ENCODE assay signal across 14 cellular contexts in the genomic region with DNA sequence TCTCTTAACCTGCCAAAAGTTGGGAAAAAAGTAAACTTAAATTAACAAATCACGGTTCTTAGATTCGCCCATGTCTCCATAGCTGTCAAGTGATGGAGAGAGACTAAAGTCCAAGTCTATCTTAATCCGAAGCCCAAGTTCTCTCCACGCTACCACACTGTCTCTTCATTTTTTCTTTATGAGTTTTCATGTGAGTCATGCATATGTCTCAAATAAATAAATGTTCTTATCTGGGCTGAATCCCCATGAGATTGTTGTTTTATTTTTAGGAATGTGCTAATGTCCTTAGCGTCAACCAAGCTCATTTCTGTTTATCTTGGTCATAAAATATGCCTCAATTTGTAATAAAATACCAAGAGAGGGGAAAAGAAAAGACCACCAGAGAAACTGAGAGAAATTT.
A peak's percentile ranks its signal among the peaks of the same experiment; 100 is the strongest.
DNase-seq lines count a peak whose midpoint lies in the region; ATAC-seq and TF ChIP-seq lines count a peak whose summit lies in the region.
"Had no signal": no experiment of that assay in that cellular context is flagged by ENCODE, and none has a peak within 500 bp of the region (broad histone marks: within the 10 kb centered on the region; RNA-seq: fewer than 3 reads in every experiment).

No MANE protein-coding gene starts in this region.

- H3K4me3 ChIP-seq in HEK293 (ENCODE audit: low read depth, low read length) = no peak overlapping the region
- H3K4me3 ChIP-seq in astrocyte of the cerebellum (ENCODE audit: low read depth, low read length) = no peak overlapping the region
- H3K4me3 ChIP-seq: lower lobe of right lung, neural progenitor cell, SK-N-MC had no signal

- no peak for ATAC-seq in GM21786 (IDR thresholded peaks at IDR 0.05; ENCODE audit: unreplicated experiment)
- ATAC-seq: activated CD8-positive, alpha-beta T cell treated with anti-CD3 and anti-CD28 coated beads for 36 hours; lower lobe of right lung had no signal

- peak; percentile 38 for DNase-seq in A172 (ENCODE audit: low spot score)
- DNase-seq in astrocyte of the cerebellum (ENCODE audit: low read depth) = peak; percentile 26
- DNase-seq in iris pigment epithelial cell (ENCODE audit: low read depth) = peak; percentile 80
- no peak for DNase-seq in NOMO-1 treated with DMSO at 0.1 percent for 48 hours (lab: John Stamatoyannopoulos, UW; ENCODE audit: unreplicated experiment)
- no peak for DNase-seq in OCI-M2 (lab: John Stamatoyannopoulos, UW; ENCODE audit: unreplicated experiment)
- DNase-seq in dermis blood vessel endothelial cell = no peak
- DNase-seq: activated CD8-positive, alpha-beta T cell treated with anti-CD3 and anti-CD28 coated beads for 36 hours; activated effector memory CD4-positive, alpha-beta T cell treated with Interleukin-2 at 50 U/mL for 16 hours; lower lobe of right lung; NCI-H2029 treated with DMSO at 0.1 percent for 48 hours had no signal

- H3K4me1 ChIP-seq in HEK293 (ENCODE audit: control insufficient read depth, insufficient read depth, low read length) = peaks cover 3% of the 10 kb centered on the region; the same call in 1 of the 2 replicates
- H3K4me1 ChIP-seq: lower lobe of right lung, neural progenitor cell had no signal

- POLR2A ChIA-PET in HEK293 (lab: Yijun Ruan, JAX) = no interaction called here

- in situ Hi-C loops in astrocyte of the cerebellum (cut with HindIII; ENCODE audit: low sequenced_read_pairs) = no loop called here

- H3K9me3 ChIP-seq in HEK293 (ENCODE audit: control insufficient read depth, insufficient read depth, low read depth, low read length) = no peaks in the 10 kb centered on the region
- H3K9me3 ChIP-seq: lower lobe of right lung had no signal

- TF ChIP-seq CTCF in HEK293 (tag by site-specific recombination; IDR thresholded peaks at IDR 0.05) (no peak), astrocyte of the cerebellum (IDR thresholded peaks at IDR 0.05; ENCODE audit: low read depth, low read length, missing control alignments) (no peak)

- H3K36me3 ChIP-seq in HEK293 (ENCODE audit: control insufficient read depth in 2 of 2, insufficient read depth in 1 of 2, low read length in 2 of 2) = no peaks in the 10 kb centered on the region
- H3K36me3 ChIP-seq: lower lobe of right lung, neural progenitor cell had no signal

- CTCF ChIA-PET in HEK293 (lab: Yijun Ruan, JAX) = no interaction called here

- no peak overlapping the region for H3K27ac ChIP-seq in HEK293 (ENCODE audit: extremely low read depth, low read depth, low read length)
- H3K27ac ChIP-seq: lower lobe of right lung, neural progenitor cell, SK-N-MC had no signal

TF ChIP-seq in HEK293, 187 proteins besides CTCF, POLR2A, EP300 and RAD21:
- no peak for TF ChIP-seq ZNF2 (tag by site-specific recombination; IDR thresholded peaks at IDR 0.05)
- no peak for TF ChIP-seq ZNF239 (tag by site-specific recombination; IDR thresholded peaks at IDR 0.05)
- TF ChIP-seq, protein P1, sequence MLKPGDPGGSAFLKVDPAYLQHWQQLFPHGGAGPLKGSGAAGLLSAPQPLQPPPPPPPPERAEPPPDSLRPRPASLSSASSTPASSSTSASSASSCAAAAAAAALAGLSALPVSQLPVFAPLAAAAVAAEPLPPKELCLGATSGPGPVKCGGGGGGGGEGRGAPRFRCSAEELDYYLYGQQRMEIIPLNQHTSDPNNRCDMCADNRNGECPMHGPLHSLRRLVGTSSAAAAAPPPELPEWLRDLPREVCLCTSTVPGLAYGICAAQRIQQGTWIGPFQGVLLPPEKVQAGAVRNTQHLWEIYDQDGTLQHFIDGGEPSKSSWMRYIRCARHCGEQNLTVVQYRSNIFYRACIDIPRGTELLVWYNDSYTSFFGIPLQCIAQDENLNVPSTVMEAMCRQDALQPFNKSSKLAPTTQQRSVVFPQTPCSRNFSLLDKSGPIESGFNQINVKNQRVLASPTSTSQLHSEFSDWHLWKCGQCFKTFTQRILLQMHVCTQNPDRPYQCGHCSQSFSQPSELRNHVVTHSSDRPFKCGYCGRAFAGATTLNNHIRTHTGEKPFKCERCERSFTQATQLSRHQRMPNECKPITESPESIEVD (tag by site-specific recombination; IDR thresholded peaks at IDR 0.05) = 0 out of 2 replicates have a peak, but pooled peaks have one; percentile 25
- TF ChIP-seq, protein P2, sequence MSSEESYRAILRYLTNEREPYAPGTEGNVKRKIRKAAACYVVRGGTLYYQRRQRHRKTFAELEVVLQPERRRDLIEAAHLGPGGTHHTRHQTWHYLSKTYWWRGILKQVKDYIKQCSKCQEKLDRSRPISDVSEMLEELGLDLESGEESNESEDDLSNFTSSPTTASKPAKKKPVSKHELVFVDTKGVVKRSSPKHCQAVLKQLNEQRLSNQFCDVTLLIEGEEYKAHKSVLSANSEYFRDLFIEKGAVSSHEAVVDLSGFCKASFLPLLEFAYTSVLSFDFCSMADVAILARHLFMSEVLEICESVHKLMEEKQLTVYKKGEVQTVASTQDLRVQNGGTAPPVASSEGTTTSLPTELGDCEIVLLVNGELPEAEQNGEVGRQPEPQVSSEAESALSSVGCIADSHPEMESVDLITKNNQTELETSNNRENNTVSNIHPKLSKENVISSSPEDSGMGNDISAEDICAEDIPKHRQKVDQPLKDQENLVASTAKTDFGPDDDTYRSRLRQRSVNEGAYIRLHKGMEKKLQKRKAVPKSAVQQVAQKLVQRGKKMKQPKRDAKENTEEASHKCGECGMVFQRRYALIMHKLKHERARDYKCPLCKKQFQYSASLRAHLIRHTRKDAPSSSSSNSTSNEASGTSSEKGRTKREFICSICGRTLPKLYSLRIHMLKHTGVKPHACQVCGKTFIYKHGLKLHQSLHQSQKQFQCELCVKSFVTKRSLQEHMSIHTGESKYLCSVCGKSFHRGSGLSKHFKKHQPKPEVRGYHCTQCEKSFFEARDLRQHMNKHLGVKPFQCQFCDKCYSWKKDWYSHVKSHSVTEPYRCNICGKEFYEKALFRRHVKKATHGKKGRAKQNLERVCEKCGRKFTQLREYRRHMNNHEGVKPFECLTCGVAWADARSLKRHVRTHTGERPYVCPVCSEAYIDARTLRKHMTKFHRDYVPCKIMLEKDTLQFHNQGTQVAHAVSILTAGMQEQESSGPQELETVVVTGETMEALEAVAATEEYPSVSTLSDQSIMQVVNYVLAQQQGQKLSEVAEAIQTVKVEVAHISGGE (tag by site-specific recombination; conservative IDR thresholded peaks at IDR 0.05; ENCODE audit: low read depth) = no peak
- TF ChIP-seq, protein P3, sequence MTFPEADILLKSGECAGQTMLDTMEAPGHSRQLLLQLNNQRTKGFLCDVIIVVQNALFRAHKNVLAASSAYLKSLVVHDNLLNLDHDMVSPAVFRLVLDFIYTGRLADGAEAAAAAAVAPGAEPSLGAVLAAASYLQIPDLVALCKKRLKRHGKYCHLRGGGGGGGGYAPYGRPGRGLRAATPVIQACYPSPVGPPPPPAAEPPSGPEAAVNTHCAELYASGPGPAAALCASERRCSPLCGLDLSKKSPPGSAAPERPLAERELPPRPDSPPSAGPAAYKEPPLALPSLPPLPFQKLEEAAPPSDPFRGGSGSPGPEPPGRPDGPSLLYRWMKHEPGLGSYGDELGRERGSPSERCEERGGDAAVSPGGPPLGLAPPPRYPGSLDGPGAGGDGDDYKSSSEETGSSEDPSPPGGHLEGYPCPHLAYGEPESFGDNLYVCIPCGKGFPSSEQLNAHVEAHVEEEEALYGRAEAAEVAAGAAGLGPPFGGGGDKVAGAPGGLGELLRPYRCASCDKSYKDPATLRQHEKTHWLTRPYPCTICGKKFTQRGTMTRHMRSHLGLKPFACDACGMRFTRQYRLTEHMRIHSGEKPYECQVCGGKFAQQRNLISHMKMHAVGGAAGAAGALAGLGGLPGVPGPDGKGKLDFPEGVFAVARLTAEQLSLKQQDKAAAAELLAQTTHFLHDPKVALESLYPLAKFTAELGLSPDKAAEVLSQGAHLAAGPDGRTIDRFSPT (tag by site-specific recombination; IDR thresholded peaks at IDR 0.05) = peak; percentile 54; the same call in 1 of the 2 replicates
- TF ChIP-seq ZNF121 (tag by site-specific recombination; IDR thresholded peaks at IDR 0.05) = no peak
- TF ChIP-seq ZNF571 (tag by site-specific recombination; IDR thresholded peaks at IDR 0.05) = no peak
- TF ChIP-seq YY1 (tag by site-specific recombination; IDR thresholded peaks at IDR 0.05) = no peak
- TF ChIP-seq BCL11A (tag by site-specific recombination; IDR thresholded peaks at IDR 0.05; ENCODE audit: low read depth) = 0 out of 2 replicates have a peak, but pooled peaks have one; percentile 35
- TF ChIP-seq ZNF157 (tag by site-specific recombination; IDR thresholded peaks at IDR 0.05) = no peak
- TF ChIP-seq, protein P4, sequence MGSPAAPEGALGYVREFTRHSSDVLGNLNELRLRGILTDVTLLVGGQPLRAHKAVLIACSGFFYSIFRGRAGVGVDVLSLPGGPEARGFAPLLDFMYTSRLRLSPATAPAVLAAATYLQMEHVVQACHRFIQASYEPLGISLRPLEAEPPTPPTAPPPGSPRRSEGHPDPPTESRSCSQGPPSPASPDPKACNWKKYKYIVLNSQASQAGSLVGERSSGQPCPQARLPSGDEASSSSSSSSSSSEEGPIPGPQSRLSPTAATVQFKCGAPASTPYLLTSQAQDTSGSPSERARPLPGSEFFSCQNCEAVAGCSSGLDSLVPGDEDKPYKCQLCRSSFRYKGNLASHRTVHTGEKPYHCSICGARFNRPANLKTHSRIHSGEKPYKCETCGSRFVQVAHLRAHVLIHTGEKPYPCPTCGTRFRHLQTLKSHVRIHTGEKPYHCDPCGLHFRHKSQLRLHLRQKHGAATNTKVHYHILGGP (tag by site-specific recombination; IDR thresholded peaks at IDR 0.05) = 0 out of 2 replicates have a peak, but pooled peaks have one; percentile 42
- 0 out of 2 replicates have a peak, but pooled peaks have one; percentile 27 for TF ChIP-seq KLF8 (tag by site-specific recombination; IDR thresholded peaks at IDR 0.05)
- TF ChIP-seq ZNF629 (tag by site-specific recombination; IDR thresholded peaks at IDR 0.05) = peak; percentile 52
- TF ChIP-seq OVOL3 (tag by site-specific recombination; IDR thresholded peaks at IDR 0.05) = no peak
- peak; percentile 63; the same call in 1 of the 2 replicates for TF ChIP-seq ZNF843 (tag by site-specific recombination; IDR thresholded peaks at IDR 0.05)
- no peak for TF ChIP-seq ZFHX2 (tag by site-specific recombination; conservative IDR thresholded peaks at IDR 0.05)

Comparison
In these comparisons a context has a peak if more than half of its experiments do, and no peak if none do; other contexts are left out.
1. DNase-seq: peak in A172 (single experiment), astrocyte of the cerebellum (single experiment) and iris pigment epithelial cell (single experiment); none in NOMO-1 treated with DMSO at 0.1 percent for 48 hours (single experiment), OCI-M2 (single experiment) and dermis blood vessel endothelial cell (single experiment).